23 cellular contexts compared by ENCODE assay signal in the genomic region with DNA sequence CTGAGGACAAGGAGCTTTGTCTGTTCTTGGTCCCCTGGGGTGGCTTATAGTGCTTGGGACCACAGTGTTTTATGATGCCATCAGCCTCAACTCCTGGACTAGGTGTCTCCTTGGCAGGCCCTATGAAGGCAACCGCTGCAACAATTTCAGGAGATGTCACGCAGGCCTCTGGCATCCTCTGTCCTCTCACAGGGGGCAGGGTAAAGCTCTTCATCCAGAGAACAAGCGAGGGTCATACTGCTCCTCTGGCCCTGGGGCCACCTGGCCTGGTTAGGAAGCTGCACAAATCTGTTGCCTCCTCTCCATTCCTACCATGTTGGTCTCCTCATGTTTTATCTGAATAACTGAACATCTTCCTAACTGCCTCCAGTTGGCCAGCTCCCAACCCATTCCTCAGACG.
"Had no signal": no experiment of that assay in that cellular context is flagged by ENCODE, and none has a peak within 500 bp of the region (broad histone marks: within the 10 kb centered on the region; RNA-seq: fewer than 3 reads in every experiment).

No MANE protein-coding gene starts in this region.

- H3K4me3 ChIP-seq: colonic mucosa, coronary artery, dorsolateral prefrontal cortex, esophagus muscularis mucosa, esophagus squamous epithelium, gastrocnemius medialis, gastroesophageal sphincter, heart left ventricle, heart right ventricle had no signal

- H3K36me3 ChIP-seq: colonic mucosa, esophagus muscularis mucosa, esophagus squamous epithelium, gastrocnemius medialis, gastroesophageal sphincter, heart left ventricle, heart right ventricle had no signal

- DNase-seq: colonic mucosa; cortex of kidney; dermis blood vessel endothelial cell; dorsolateral prefrontal cortex; effector CD4-positive, alpha-beta T cell; effector CD8-positive, alpha-beta T cell; effector memory CD4-positive, alpha-beta T cell; effector memory CD8-positive, alpha-beta T cell; endodermal cell; erythroblast; esophagus squamous epithelium; foreskin fibroblast; foreskin keratinocyte; foreskin melanocyte; gastrocnemius medialis; glutamatergic neuron; head of caudate nucleus; heart left ventricle; heart right ventricle had no signal

- H3K9me3 ChIP-seq: colonic mucosa, esophagus muscularis mucosa, esophagus squamous epithelium, gastrocnemius medialis, gastroesophageal sphincter, heart right ventricle had no signal

- H3K27me3 ChIP-seq: colonic mucosa, dorsolateral prefrontal cortex, esophagus muscularis mucosa, esophagus squamous epithelium, foreskin keratinocyte, gastrocnemius medialis, gastroesophageal sphincter, heart left ventricle, heart right ventricle had no signal

- H3K4me1 ChIP-seq: colonic mucosa, esophagus muscularis mucosa, esophagus squamous epithelium, foreskin keratinocyte, gastrocnemius medialis, gastroesophageal sphincter, heart left ventricle, heart right ventricle had no signal

- H3K27ac ChIP-seq: colonic mucosa, coronary artery, dorsolateral prefrontal cortex, epithelial cell of prostate, esophagus muscularis mucosa, esophagus squamous epithelium, foreskin keratinocyte, gastrocnemius medialis, gastroesophageal sphincter, heart left ventricle, heart right ventricle had no signal
